In the genomic region with DNA sequence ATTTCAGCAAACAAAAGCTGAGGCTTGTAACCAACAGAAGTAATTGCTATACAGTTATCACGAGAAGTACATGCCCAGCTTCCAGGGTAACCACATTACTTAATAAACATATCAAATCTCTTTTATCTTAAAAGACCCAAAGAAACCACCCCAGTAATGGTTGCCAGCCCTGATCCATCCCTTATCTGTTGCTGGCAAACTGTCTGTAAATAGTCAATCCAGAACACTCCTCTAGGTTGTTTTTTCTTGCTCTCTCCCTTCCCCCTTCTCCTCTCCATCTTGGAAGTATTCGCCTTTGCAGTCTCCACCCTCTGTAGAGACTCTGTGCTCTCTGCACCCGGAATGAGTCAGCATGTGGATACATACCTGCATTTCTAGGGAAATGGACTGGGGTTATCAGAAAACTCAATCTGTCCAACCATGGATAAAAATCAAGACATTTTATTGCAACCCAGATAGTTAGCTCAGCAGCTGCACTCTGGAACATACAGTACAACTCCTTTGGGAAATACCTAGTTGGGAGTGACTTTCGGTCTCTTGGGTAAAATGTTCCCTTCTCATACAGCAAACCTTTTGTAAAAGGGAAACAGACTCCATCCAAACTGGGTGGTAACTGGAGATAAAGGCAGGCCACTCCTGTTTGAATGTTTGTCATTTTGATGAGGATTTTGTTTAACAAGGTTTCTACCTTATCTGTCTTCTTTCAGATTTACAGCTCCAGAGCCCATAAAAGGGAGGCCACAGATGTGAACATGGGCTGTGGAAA, we compare ENCODE assay signal across 11 cellular contexts.
DNase-seq lines count a peak whose midpoint lies in the region; TF ChIP-seq lines count a peak whose summit lies in the region.
"Had no signal": no experiment of that assay in that cellular context is flagged by ENCODE, and none has a peak within 500 bp of the region (broad histone marks: within the 10 kb centered on the region; RNA-seq: fewer than 3 reads in every experiment).

No MANE protein-coding gene starts in this region.

- H3K27me3 ChIP-seq in vagina: no peaks in the 10 kb centered on the region

- H3K4me3 Mint-ChIP-seq in activated T-cell treated with anti-CD3 and anti-CD28 coated beads, Interleukin-2, amount 50 U/mL, for 24 hours: no peak overlapping the region
- H3K4me3 Mint-ChIP-seq: memory B cell had no signal

- H3K4me1 Mint-ChIP-seq in activated T-cell treated with anti-CD3 and anti-CD28 coated beads, Interleukin-2, amount 50 U/mL, for 24 hours (ENCODE audit: low read depth): peaks cover 24% of the 10 kb centered on the region
- H3K4me1 Mint-ChIP-seq: memory B cell had no signal

- no peak for TF ChIP-seq POLR2A in vagina (IDR thresholded peaks at IDR 0.05)

- peaks cover 49% of the 10 kb centered on the region for H3K4me1 ChIP-seq in vagina

- H3K27ac ChIP-seq in vagina: peak overlapping the region; percentile 42

- H3K9me3 Mint-ChIP-seq in activated T-cell treated with anti-CD3 and anti-CD28 coated beads, Interleukin-2, amount 50 U/mL, for 24 hours: no peaks in the 10 kb centered on the region
- H3K9me3 Mint-ChIP-seq: memory B cell had no signal

- H3K36me3 Mint-ChIP-seq in activated T-cell treated with anti-CD3 and anti-CD28 coated beads, Interleukin-2, amount 50 U/mL, for 24 hours (ENCODE audit: low read depth): peaks cover 13% of the 10 kb centered on the region

- DNase-seq in NCI-H2107 treated with DMSO at 0.1 percent for 48 hours (lab: John Stamatoyannopoulos, UW; ENCODE audit: unreplicated experiment) (peak; percentile 29), NCI-H2107 (lab: John Stamatoyannopoulos, UW) (no peak), astrocyte of the hippocampus (ENCODE audit: low read depth, low spot score) (peak; percentile 77), iris pigment epithelial cell (ENCODE audit: low read depth) (peak; percentile 76), vagina (ENCODE audit: extremely low spot score in 2 of 2) (no peak), NCI-H146 treated with DMSO at 0.1 percent for 48 hours (lab: John Stamatoyannopoulos, UW; ENCODE audit: unreplicated experiment) (no peak), NOMO-1 treated with dmso at 0.1 percent for 144 hours (lab: John Stamatoyannopoulos, UW; ENCODE audit: unreplicated experiment) (no peak)
- DNase-seq in activated T-cell treated with anti-CD3 and anti-CD28 coated beads, Interleukin-2, amount 50 U/mL, for 24 hours: no peak
- DNase-seq: central memory CD4-positive, alpha-beta T cell; NCI-H187 had no signal

- no peaks in the 10 kb centered on the region for H3K36me3 ChIP-seq in vagina

- H3K4me3 ChIP-seq in vagina: no peak overlapping the region

- no peak overlapping the region for H3K27ac Mint-ChIP-seq in activated T-cell treated with anti-CD3 and anti-CD28 coated beads, Interleukin-2, amount 50 U/mL, for 24 hours
- H3K27ac Mint-ChIP-seq: memory B cell had no signal

- no peaks in the 10 kb centered on the region for H3K9me3 ChIP-seq in vagina

- intact Hi-C loops in vagina (cut with DNase I): no loop called here

- TF ChIP-seq CTCF in vagina (IDR thresholded peaks at IDR 0.05): no peak

- no peaks in the 10 kb centered on the region for H3K27me3 Mint-ChIP-seq in activated T-cell treated with anti-CD3 and anti-CD28 coated beads, Interleukin-2, amount 50 U/mL, for 24 hours
- H3K27me3 Mint-ChIP-seq: memory B cell had no signal

Comparison
In these comparisons a context has a peak if more than half of its experiments do, and no peak if none do; other contexts are left out.
1. DNase-seq: peak in NCI-H2107 treated with DMSO at 0.1 percent for 48 hours (single experiment), astrocyte of the hippocampus (single experiment) and iris pigment epithelial cell (single experiment); none in NCI-H2107 (single experiment), vagina (0 of 2), NCI-H146 treated with DMSO at 0.1 percent for 48 hours (single experiment), NOMO-1 treated with dmso at 0.1 percent for 144 hours (single experiment) and activated T-cell treated with anti-CD3 and anti-CD28 coated beads, Interleukin-2, amount 50 U/mL, for 24 hours (single experiment).